23 cellular contexts compared by ENCODE assay signal in the genomic region with DNA sequence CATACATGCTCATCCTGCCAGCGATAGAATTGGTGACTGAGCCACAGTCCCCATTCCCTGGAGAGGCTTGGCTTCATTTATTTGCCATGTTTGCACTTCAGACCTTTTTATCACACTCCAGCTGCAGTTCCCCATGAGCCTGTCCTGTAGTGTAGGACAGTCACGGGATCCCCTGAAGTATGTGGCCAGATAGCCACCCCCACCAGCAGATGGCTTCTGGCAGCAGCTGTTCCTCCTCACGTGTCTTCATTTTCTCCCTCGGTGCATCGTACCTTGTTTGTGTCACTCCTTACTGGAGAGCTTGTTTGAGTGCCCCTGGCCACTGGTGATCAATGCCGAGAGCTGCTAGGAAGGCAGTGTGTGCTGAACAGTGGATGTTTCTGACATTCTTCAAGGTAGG. TPM values are rescaled to one million over a fixed set of nuclear protein-coding genes. Genes with fewer than 3 reads are reported as not detected.
DNase-seq lines count a peak whose midpoint lies in the region; ATAC-seq and TF ChIP-seq lines count a peak whose summit lies in the region.
"Had no signal": no experiment of that assay in that cellular context is flagged by ENCODE, and none has a peak within 500 bp of the region (broad histone marks: within the 10 kb centered on the region; RNA-seq: fewer than 3 reads in every experiment).

No MANE protein-coding gene starts in this region.

- H3K36me3 ChIP-seq in heart right ventricle = peaks cover 0 to 98% (median 62%) of the 10 kb centered on the region in 9 donors

- ATAC-seq in heart right ventricle = peak in 4 of 8 donors; percentile 24 to 48 (median 40)
- ATAC-seq in GM21526 (IDR thresholded peaks at IDR 0.05; ENCODE audit: low FRiP score, unreplicated experiment) = no peak
- ATAC-seq: activated CD8-positive, alpha-beta T cell treated with anti-CD3 and anti-CD28 coated beads for 36 hours; GM12878; left lung; mucosa of descending colon; stimulated activated naive CD8-positive, alpha-beta T cell treated with anti-CD3 and anti-CD28 coated beads, Interleukin-15, amount 100 ng/mL, for 72 hours had no signal

- no peak overlapping the region for H3K4me3 ChIP-seq in heart right ventricle
- H3K4me3 ChIP-seq: GM12878, HAP-1, left lung, mucosa of descending colon, sigmoid colon, SJSA1 had no signal

- DNase-seq in NCI-H187 treated with DMSO at 0.1 percent for 48 hours (lab: John Stamatoyannopoulos, UW) (peak; percentile 99), NCI-H524 treated with DMSO at 0.1 percent for 48 hours (lab: John Stamatoyannopoulos, UW) (peak; percentile 92), heart right ventricle (peak in 1 of 2 donors; percentile 15), retina (peak; percentile 36), Ammon's horn (ENCODE audit: low spot score) (no peak), HEK293T (ENCODE audit: extremely low spot score) (no peak)
- DNase-seq: activated B cell treated with CpG ODN at 0.5 μM for 24 hours; activated CD8-positive, alpha-beta T cell treated with anti-CD3 and anti-CD28 coated beads for 36 hours; activated naive CD4-positive, alpha-beta T cell; activated T-cell treated with anti-CD3 and anti-CD28 coated beads, Interleukin-2, amount 50 U/mL, for 1 hour; amygdala; effector CD8-positive, alpha-beta T cell; left lung; mucosa of descending colon; NCI-H526 treated with DMSO at 0.1 percent for 48 hours; OCI-M1; sigmoid colon; stimulated activated CD4-positive, alpha-beta T cell treated with anti-CD3 and anti-CD28 coated beads, Interleukin-1b, Interleukin-23, amount 100 ng/mL, for 48 hours; stimulated activated naive CD8-positive, alpha-beta T cell treated with anti-CD3 and anti-CD28 coated beads, Interleukin-15, amount 100 ng/mL, for 72 hours had no signal

- intact Hi-C loops in heart right ventricle (cut with DNase I) = loop anchor here in 9 of 10 donors (1.0 to 5.0 kb wide), 10 partner anchors 55 to 265 kb away; a partner anchor contains a TSS

- H3K27me3 ChIP-seq in heart right ventricle = no peaks in the 10 kb centered on the region
- H3K27me3 ChIP-seq: left lung, sigmoid colon, SJSA1 had no signal

- peak overlapping the region in 9 of 10 donors; percentile 4 to 93 (median 82) for H3K27ac ChIP-seq in heart right ventricle
- H3K27ac ChIP-seq: left lung, SJSA1 had no signal

- CTCF ChIA-PET in HEK293T (lab: Yijun Ruan, JAX) = interaction anchor here (1.4 kb wide), 1 partner anchor 9 kb away, joined by 3 read pairs; no protein-coding TSS in a partner anchor

- H3K9me3 ChIP-seq in heart right ventricle = no peaks in the 10 kb centered on the region
- H3K9me3 ChIP-seq: HAP-1, left lung, mucosa of descending colon, sigmoid colon, SJSA1 had no signal

- H3K4me1 ChIP-seq in heart right ventricle = peaks cover 0 to 45% (median 31%) of the 10 kb centered on the region in 9 donors
- H3K4me1 ChIP-seq: HAP-1, left lung, sigmoid colon had no signal

- 46 to 47% methylated on average over 6 of the region's 6 CpGs for WGBS in heart right ventricle, 2 donors

- POLR2A ChIA-PET in HEK293T (lab: Yijun Ruan, JAX) = no interaction called here

- TF ChIP-seq CTCF in heart right ventricle (IDR thresholded peaks at IDR 0.05) = no peak

TF ChIP-seq in HEK293T, 16 proteins besides CTCF, POLR2A, EP300 and RAD21:
- TF ChIP-seq FOXA1 (IDR thresholded peaks at IDR 0.05) (no peak), FOXM1 (IDR thresholded peaks at IDR 0.05; ENCODE audit: borderline replicate concordance) (no peak), SUZ12 (IDR thresholded peaks at IDR 0.05) (no peak), HDGF (IDR thresholded peaks at IDR 0.05; ENCODE audit: borderline replicate concordance) (no peak), NFRKB (IDR thresholded peaks at IDR 0.05) (no peak), FOXK2 (IDR thresholded peaks at IDR 0.05) (no peak), ELF4 (IDR thresholded peaks at IDR 0.05) (no peak), ZNF384 (IDR thresholded peaks at IDR 0.05) (no peak), ARNT (IDR thresholded peaks at IDR 0.05) (no peak), SP1 (IDR thresholded peaks at IDR 0.05) (no peak)
- TF ChIP-seq, protein P1, sequence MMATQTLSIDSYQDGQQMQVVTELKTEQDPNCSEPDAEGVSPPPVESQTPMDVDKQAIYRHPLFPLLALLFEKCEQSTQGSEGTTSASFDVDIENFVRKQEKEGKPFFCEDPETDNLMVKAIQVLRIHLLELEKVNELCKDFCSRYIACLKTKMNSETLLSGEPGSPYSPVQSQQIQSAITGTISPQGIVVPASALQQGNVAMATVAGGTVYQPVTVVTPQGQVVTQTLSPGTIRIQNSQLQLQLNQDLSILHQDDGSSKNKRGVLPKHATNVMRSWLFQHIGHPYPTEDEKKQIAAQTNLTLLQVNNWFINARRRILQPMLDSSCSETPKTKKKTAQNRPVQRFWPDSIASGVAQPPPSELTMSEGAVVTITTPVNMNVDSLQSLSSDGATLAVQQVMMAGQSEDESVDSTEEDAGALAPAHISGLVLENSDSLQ (IDR thresholded peaks at IDR 0.05) = no peak

RNA-seq across cellular contexts. Expression of a gene that starts 40.2 kb away (rescaled TPM):
- 10 to 100 TPM; 50.9 to 58.8 (median 55.8) TPM for total RNA-seq in heart right ventricle
- 10 to 100 TPM; 13.7 to 17.8 TPM for polyA plus RNA-seq in heart right ventricle

RNA-seq across cellular contexts. Expression of a gene that starts 40.5 kb away (rescaled TPM):
- 10 to 100 TPM; 21.5 to 64.9 (median 33.8) TPM for total RNA-seq in heart right ventricle
- polyA plus RNA-seq in heart right ventricle = 10 to 100 TPM; 13.6 to 16.6 TPM

RNA-seq across cellular contexts. Expression of a gene that starts 55.7 kb away (rescaled TPM):
- 10 to 100 TPM; 27.7 to 50.7 (median 43.8) TPM for total RNA-seq in heart right ventricle
- polyA plus RNA-seq in heart right ventricle = 10 to 100 TPM; 38.5 to 41.3 TPM

RNA-seq across cellular contexts. Expression of a gene that starts 56.0 kb away (rescaled TPM):
- 10 to 100 TPM in 3 of 10 donors, 1 to 10 TPM in 7; 7.9 to 12.0 (median 9.2) TPM for total RNA-seq in heart right ventricle
- polyA plus RNA-seq in heart right ventricle = 10 to 100 TPM; 11.2 to 18.1 TPM

Comparison
In these comparisons a context has a peak if more than half of its experiments do, and no peak if none do; other contexts are left out.
1. DNase-seq: peak in NCI-H187 treated with DMSO at 0.1 percent for 48 hours (single experiment), NCI-H524 treated with DMSO at 0.1 percent for 48 hours (single experiment) and retina (single experiment); none in Ammon's horn (single experiment) and HEK293T (single experiment).